ENCODE assay signal across 2 cellular contexts in the genomic region with DNA sequence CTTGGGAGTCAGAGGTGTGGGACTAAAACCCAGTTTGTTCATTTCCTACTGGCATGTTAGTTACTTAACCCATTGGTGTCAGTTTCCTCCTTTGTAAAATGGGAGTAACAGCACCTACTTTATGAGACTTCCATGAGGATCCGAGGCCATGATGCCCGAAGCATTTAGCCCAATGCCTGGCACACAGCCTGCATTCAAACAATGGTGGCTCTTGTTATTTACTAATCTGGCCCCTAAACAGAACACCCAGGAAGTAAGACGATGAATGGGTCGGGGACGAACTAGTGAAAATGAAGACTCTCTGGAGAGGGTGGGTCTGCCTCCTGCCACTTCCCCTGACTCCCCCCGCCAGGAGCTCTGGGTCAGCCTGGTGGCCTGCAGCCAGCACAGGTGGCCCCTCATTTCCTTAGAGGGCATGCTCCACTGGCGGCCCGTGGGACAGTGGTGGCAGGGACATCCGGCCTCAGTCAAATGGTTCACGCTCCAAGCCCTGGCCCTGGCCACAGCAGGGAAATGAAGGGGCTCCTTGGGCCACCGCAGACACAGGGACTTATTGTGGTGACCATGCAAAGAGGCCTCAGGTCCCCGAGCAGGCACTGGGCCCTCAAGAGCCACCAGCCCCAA.
TF ChIP-seq lines count a peak whose summit lies in the region.

No MANE protein-coding gene starts in this region.

TF ChIP-seq in WTC11, 78 proteins besides CTCF, POLR2A, EP300 and RAD21:
- TF ChIP-seq, protein P1, sequence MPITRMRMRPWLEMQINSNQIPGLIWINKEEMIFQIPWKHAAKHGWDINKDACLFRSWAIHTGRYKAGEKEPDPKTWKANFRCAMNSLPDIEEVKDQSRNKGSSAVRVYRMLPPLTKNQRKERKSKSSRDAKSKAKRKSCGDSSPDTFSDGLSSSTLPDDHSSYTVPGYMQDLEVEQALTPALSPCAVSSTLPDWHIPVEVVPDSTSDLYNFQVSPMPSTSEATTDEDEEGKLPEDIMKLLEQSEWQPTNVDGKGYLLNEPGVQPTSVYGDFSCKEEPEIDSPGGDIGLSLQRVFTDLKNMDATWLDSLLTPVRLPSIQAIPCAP (CRISPR knock-in tag; IDR thresholded peaks at IDR 0.05), result no peak
- TF ChIP-seq ZNF423 (CRISPR knock-in tag; IDR thresholded peaks at IDR 0.05) (no peak), SOX15 (CRISPR knock-in tag; IDR thresholded peaks at IDR 0.05) (no peak)
- TF ChIP-seq, protein P2, sequence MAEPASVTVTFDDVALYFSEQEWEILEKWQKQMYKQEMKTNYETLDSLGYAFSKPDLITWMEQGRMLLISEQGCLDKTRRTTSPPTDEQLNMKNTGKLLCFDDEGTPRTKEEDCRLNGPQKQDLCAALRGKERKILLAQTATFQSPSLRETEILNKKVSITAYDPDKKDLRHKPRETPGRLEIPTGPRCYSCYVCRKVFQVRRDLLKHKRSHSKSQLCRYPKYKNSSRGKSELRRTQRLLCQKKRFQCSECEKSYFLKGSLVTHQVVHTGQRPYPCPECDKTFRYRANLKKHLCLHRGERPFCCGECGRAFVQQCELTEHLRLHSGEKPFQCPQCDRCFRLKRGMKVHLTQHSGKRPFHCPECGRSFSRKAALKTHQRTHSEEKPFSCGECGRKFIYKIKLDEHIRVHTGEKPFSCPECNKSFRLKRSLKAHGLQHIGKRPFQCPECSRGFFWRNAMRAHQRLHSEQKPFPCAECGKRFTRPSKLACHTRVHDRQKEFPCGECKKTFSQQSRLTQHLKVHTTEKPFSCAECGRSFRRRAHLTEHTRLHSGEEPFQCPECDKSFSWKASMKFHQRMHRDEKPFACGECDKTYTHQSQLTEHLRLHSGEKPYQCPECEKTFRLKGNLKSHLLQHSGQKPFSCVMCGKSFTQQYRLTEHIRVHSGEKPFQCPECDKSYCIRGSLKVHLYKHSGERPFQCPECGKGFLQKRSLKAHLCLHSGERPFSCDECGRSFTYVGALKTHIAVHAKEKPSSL (CRISPR knock-in tag; conservative IDR thresholded peaks at IDR 0.05), result no peak

TF ChIP-seq in HepG2, 621 proteins besides CTCF, POLR2A, EP300 and RAD21:
- no peak for TF ChIP-seq ARHGAP35 (CRISPR knock-in tag; IDR thresholded peaks at IDR 0.05; ENCODE audit: borderline replicate concordance)
- no peak for TF ChIP-seq PCBP1 (IDR thresholded peaks at IDR 0.05; ENCODE audit: borderline replicate concordance, low read depth, low read length)
- peak; percentile 65 for TF ChIP-seq AGO2 (optimal IDR thresholded peaks at IDR 0.05; ENCODE audit: low read depth, low read length)
